Comparison of ENCODE assay signal across 13 cellular contexts in genomic region chr14:88189840-88190191, GRCh38.
DNase-seq lines count a peak whose midpoint lies in the region; ATAC-seq, FAIRE-seq and TF ChIP-seq lines count a peak whose summit lies in the region.
"Had no signal": no experiment of that assay in that cellular context is flagged by ENCODE, and none has a peak within 500 bp of the region (broad histone marks: within the 10 kb centered on the region; RNA-seq: fewer than 3 reads in every experiment).

No MANE protein-coding gene starts in this region.

- H3K27ac ChIP-seq in body of pancreas (peak overlapping the region in 2 of 4 donors; percentile 18 to 45), small intestine (ENCODE audit: low read depth in 1 of 2, low read length in 1 of 2) (no peak overlapping the region), tibial artery (no peak overlapping the region), uterus (no peak overlapping the region)
- H3K27ac ChIP-seq: 22Rv1, cardiac muscle cell, KMS-11, SK-N-MC had no signal

- no peak for TF ChIP-seq POLR2A in body of pancreas (IDR thresholded peaks at IDR 0.05)
- TF ChIP-seq POLR2A in uterus (IDR thresholded peaks at IDR 0.05), result no peak

- peaks cover 16% of the 10 kb centered on the region for H3K4me1 ChIP-seq in body of pancreas
- H3K4me1 ChIP-seq in small intestine (ENCODE audit: control insufficient read depth in 2 of 2, insufficient read depth in 1 of 2, low read depth in 1 of 2, low read length in 1 of 2), result no peaks in the 10 kb centered on the region
- peaks cover 0 to 4% (median 0%) of the 10 kb centered on the region in 4 donors for H3K4me1 ChIP-seq in tibial artery
- H3K4me1 ChIP-seq in uterus, result no peaks in the 10 kb centered on the region

- H3K4me3 ChIP-seq in body of pancreas (no peak overlapping the region), small intestine (ENCODE audit: low read depth in 1 of 2, low read length in 2 of 2) (no peak overlapping the region), tibial artery (no peak overlapping the region), uterus (no peak overlapping the region)
- H3K4me3 ChIP-seq: cardiac muscle cell, SK-N-MC had no signal

- DNase-seq in NCI-H2171 treated with DMSO at 0.1 percent for 48 hours (lab: John Stamatoyannopoulos, UW), result peak; percentile 40
- no peak for DNase-seq in NCI-H2171 (lab: John Stamatoyannopoulos, UW)
- no peak for DNase-seq in body of pancreas
- no peak for DNase-seq in left colon
- DNase-seq in small intestine, result peak; percentile 56
- no peak for DNase-seq in tibial artery
- no peak for DNase-seq in pons (ENCODE audit: low spot score)
- no peak for DNase-seq in uterus

- H3K36me3 ChIP-seq in body of pancreas (replicated peaks in 1 of 2; ENCODE audit: insufficient read depth in 1 of 2, low read depth in 2 of 2) (no peaks in the 10 kb centered on the region), small intestine (ENCODE audit: control insufficient read depth in 2 of 2, insufficient read depth in 2 of 2, low read length in 2 of 2) (no peaks in the 10 kb centered on the region), tibial artery (no peaks in the 10 kb centered on the region), uterus (no peaks in the 10 kb centered on the region)
- H3K36me3 ChIP-seq: cardiac muscle cell had no signal

- WGBS in body of pancreas, 2 donors, result 29 to 40% methylated on average over 2 of the region's 2 CpGs
- WGBS in small intestine, 3 donors, result 12 to 51% (median 15%) methylated on average over 2 of the region's 2 CpGs

- peak; percentile 18 for ATAC-seq in body of pancreas
- ATAC-seq in left colon, result peak; percentile 69
- ATAC-seq: CD8-positive, alpha-beta T cell had no signal

- intact Hi-C loops in body of pancreas (cut with DNase I) (no loop called here), left colon (cut with DNase I, micrococcal nuclease) (no loop called here), tibial artery (cut with DNase I; ENCODE audit: low total_unique reads) (no loop called here), uterus (cut with DNase I; ENCODE audit: low total_unique reads) (no loop called here)

- H3K9me3 ChIP-seq in body of pancreas (no peaks in the 10 kb centered on the region), small intestine (ENCODE audit: control insufficient read depth, low read depth) (no peaks in the 10 kb centered on the region), tibial artery (no peaks in the 10 kb centered on the region), uterus (no peaks in the 10 kb centered on the region)

- TF ChIP-seq CTCF in body of pancreas (IDR thresholded peaks at IDR 0.05), result no peak
- TF ChIP-seq CTCF in tibial artery (IDR thresholded peaks at IDR 0.05), result no peak
- TF ChIP-seq CTCF in uterus (IDR thresholded peaks at IDR 0.05), result no peak

- no peak for FAIRE-seq in small intestine (lab: Jason Lieb, UNC)

- no peaks in the 10 kb centered on the region for H3K27me3 ChIP-seq in body of pancreas
- H3K27me3 ChIP-seq in small intestine (ENCODE audit: control insufficient read depth in 2 of 2, insufficient read depth in 2 of 2, low read length in 2 of 2), result peaks cover 0 to 3% of the 10 kb centered on the region in 2 donors
- peaks cover 0 to 14% of the 10 kb centered on the region in 2 donors for H3K27me3 ChIP-seq in tibial artery
- H3K27me3 ChIP-seq in uterus, result no peaks in the 10 kb centered on the region
- H3K27me3 ChIP-seq: cardiac muscle cell had no signal

Comparison
In these comparisons a context has a peak if more than half of its experiments do, and no peak if none do; other contexts are left out.
1. DNase-seq: peak in NCI-H2171 treated with DMSO at 0.1 percent for 48 hours (single experiment) and small intestine (single experiment); none in NCI-H2171 (single experiment), body of pancreas (0 of 4), left colon (0 of 2), tibial artery (0 of 2), pons (single experiment) and uterus (0 of 2).